In genomic region chr4:154594343-154594742, GRCh38 we compare ENCODE assay signal across 12 cellular contexts. TPM values are rescaled to one million over a fixed set of nuclear protein-coding genes. Genes with fewer than 3 reads are reported as not detected.
"Had no signal": no experiment of that assay in that cellular context is flagged by ENCODE, and none has a peak within 500 bp of the region (broad histone marks: within the 10 kb centered on the region; RNA-seq: fewer than 3 reads in every experiment).

No MANE protein-coding gene starts in this region.

RNA-seq across cellular contexts. Expression of gene FGA, which starts 3.8 kb away (rescaled TPM):
- total RNA-seq: naive thymus-derived CD8-positive, alpha-beta T cell; natural killer cell treated with Interleukin-12 subunit alpha and Interleukin-12 subunit beta and Interleukin-15 and Interleukin-18, amount 100 ng/mL, for 72 hours; neural crest cell; omental fat pad; osteocyte; pulmonary artery endothelial cell; right atrium auricular region; sciatic nerve; transverse colon; urinary bladder had no signal
- polyA plus RNA-seq: naive thymus-derived CD8-positive, alpha-beta T cell had no signal

RNA-seq across cellular contexts. Expression of gene FGG, which starts 18.1 kb away (rescaled TPM):
- total RNA-seq: naive thymus-derived CD8-positive, alpha-beta T cell; natural killer cell treated with Interleukin-12 subunit alpha and Interleukin-12 subunit beta and Interleukin-15 and Interleukin-18, amount 100 ng/mL, for 72 hours; neural crest cell; osteocyte; prostate gland; pulmonary artery endothelial cell; right atrium auricular region; sciatic nerve; smooth muscle cell; transverse colon; urinary bladder had no signal
- polyA plus RNA-seq: naive thymus-derived CD8-positive, alpha-beta T cell had no signal

RNA-seq across cellular contexts. Expression of gene FGB, which starts 31.5 kb away (rescaled TPM):
- total RNA-seq: naive thymus-derived CD8-positive, alpha-beta T cell; natural killer cell treated with Interleukin-12 subunit alpha and Interleukin-12 subunit beta and Interleukin-15 and Interleukin-18, amount 100 ng/mL, for 72 hours; neural crest cell; omental fat pad; osteocyte; prostate gland; pulmonary artery endothelial cell; right atrium auricular region; sciatic nerve; smooth muscle cell; transverse colon; urinary bladder had no signal
- polyA plus RNA-seq: naive thymus-derived CD8-positive, alpha-beta T cell had no signal
